1 cellular context compared by ENCODE assay signal in genomic region chr6:30453508-30454206, GRCh38.
TF ChIP-seq lines count a peak whose summit lies in the region.
"Not testable (repeated sequence)": the region's sequence is repeated elsewhere in the genome, so short reads cannot be mapped to it uniquely, and the experiment has no call there.

No MANE protein-coding gene starts in this region.

TF ChIP-seq in K562, 482 proteins besides CTCF, POLR2A, EP300 and RAD21 (continued from another document):
- TF ChIP-seq JUND (IDR thresholded peaks at IDR 0.05; ENCODE audit: borderline replicate concordance, low read depth, low read length) = peak; percentile 42; the same call in 1 of the 2 replicates
- not testable (repeated sequence) for TF ChIP-seq JUND (tag; IDR thresholded peaks at IDR 0.05; ENCODE audit: borderline replicate concordance, low read depth, low read length)
- 0 out of 2 replicates have a peak, but pooled peaks have one; percentile 29 for TF ChIP-seq PHB (CRISPR knock-in tag; IDR thresholded peaks at IDR 0.05)
- TF ChIP-seq DPF2 (IDR thresholded peaks at IDR 0.05) = 0 out of 2 replicates have a peak, but pooled peaks have one; percentile 33
- TF ChIP-seq ZBTB7A (IDR thresholded peaks at IDR 0.05; ENCODE audit: borderline replicate concordance, control insufficient read depth, low read depth, low read length) = peak; percentile 83
- TF ChIP-seq CREB1 (IDR thresholded peaks at IDR 0.05) = 0 out of 2 replicates have a peak, but pooled peaks have one; percentile 40
- 0 out of 2 replicates have a peak, but pooled peaks have one; percentile 25 for TF ChIP-seq CREB1 (CRISPR knock-in tag; IDR thresholded peaks at IDR 0.05)
- peak; percentile 69; the same call in 1 of the 2 replicates for TF ChIP-seq ZBTB2 (IDR thresholded peaks at IDR 0.05)
- 0 out of 2 replicates have a peak, but pooled peaks have one; percentile 57 for TF ChIP-seq NBN (IDR thresholded peaks at IDR 0.05; ENCODE audit: low read depth)
- TF ChIP-seq TBL1XR1 (IDR thresholded peaks at IDR 0.05; ENCODE audit: low read length in 2 of 2) = 0 out of 4 replicates have a peak, but pooled peaks of 1 of the 2 experiments have one; percentile 12
- peak; percentile 39; the same call in 1 of the 2 replicates for TF ChIP-seq SPI1 (IDR thresholded peaks at IDR 0.05; ENCODE audit: borderline replicate concordance, low read depth, low read length)
- TF ChIP-seq PRDM10 (IDR thresholded peaks at IDR 0.05; ENCODE audit: partially characterized antibody) = peak; percentile 10
- 0 out of 2 replicates have a peak, but pooled peaks have one; percentile 44 for TF ChIP-seq ARID2 (IDR thresholded peaks at IDR 0.05)
- TF ChIP-seq ZMIZ1 (IDR thresholded peaks at IDR 0.05; ENCODE audit: low read depth in 2 of 2, low read length in 2 of 2) = 0 out of 4 replicates have a peak, but pooled peaks of 1 of the 2 experiments have one; percentile 41
- TF ChIP-seq CTCFL (IDR thresholded peaks at IDR 0.05; ENCODE audit: borderline replicate concordance, insufficient read depth, low read depth, low read length, poor library complexity, severe bottlenecking) = peak; percentile 80
- TF ChIP-seq RCOR1 (IDR thresholded peaks at IDR 0.05; ENCODE audit: borderline replicate concordance in 1 of 2, low read depth in 2 of 2, low read length in 2 of 2) = peak in 1 of 2 experiments; percentile 75; a peak in 2 of 4 replicates
- TF ChIP-seq MTA3 (IDR thresholded peaks at IDR 0.05; ENCODE audit: borderline replicate concordance) = peak; percentile 68; the same call in 1 of the 2 replicates
- peak; percentile 88; the same call in 1 of the 2 replicates for TF ChIP-seq STAG1 (CRISPR knock-in tag; IDR thresholded peaks at IDR 0.05; ENCODE audit: borderline replicate concordance)
- TF ChIP-seq TFAP4 (CRISPR knock-in tag; IDR thresholded peaks at IDR 0.05; ENCODE audit: borderline replicate concordance) = peak; percentile 84
- 0 out of 2 replicates have a peak, but pooled peaks have one; percentile 64 for TF ChIP-seq HMGXB4 (CRISPR knock-in tag; IDR thresholded peaks at IDR 0.05)
- peak; percentile 40; the same call in 1 of the 2 replicates for TF ChIP-seq EZH2 (IDR thresholded peaks at IDR 0.05; ENCODE audit: borderline replicate concordance, low read depth, low read length)
- TF ChIP-seq KDM4B (IDR thresholded peaks at IDR 0.05; ENCODE audit: borderline replicate concordance in 2 of 2, low read depth in 1 of 2) = peak in 1 of 2 experiments; percentile 68; a peak in 1 of 4 replicates
- peak; percentile 97 for TF ChIP-seq XRCC5 (IDR thresholded peaks at IDR 0.05; ENCODE audit: low read depth, low read length)
- 0 out of 2 replicates have a peak, but pooled peaks have one; percentile 58 for TF ChIP-seq CC2D1A (IDR thresholded peaks at IDR 0.05)
- peak; percentile 48; the same call in 1 of the 2 replicates for TF ChIP-seq ZNF24 (IDR thresholded peaks at IDR 0.05)
- TF ChIP-seq OTX1 (CRISPR knock-in tag; IDR thresholded peaks at IDR 0.05) = 0 out of 2 replicates have a peak, but pooled peaks have one; percentile 13
- 0 out of 2 replicates have a peak, but pooled peaks have one; percentile 50 for TF ChIP-seq ZHX1 (conservative IDR thresholded peaks at IDR 0.05; ENCODE audit: low read length)
- TF ChIP-seq HCFC1 (IDR thresholded peaks at IDR 0.05; ENCODE audit: low read depth, low read length) = 0 out of 2 replicates have a peak, but pooled peaks have one; percentile 25
- TF ChIP-seq NRF1 (conservative IDR thresholded peaks at IDR 0.05 in 1 of 2, IDR thresholded peaks at IDR 0.05 in 1 of 2) = 0 out of 4 replicates have a peak, but pooled peaks of 1 of the 2 experiments have one; percentile 15
- peak; percentile 45; the same call in 1 of the 2 replicates for TF ChIP-seq SMARCA4 (IDR thresholded peaks at IDR 0.05)
- TF ChIP-seq SMC3 (conservative IDR thresholded peaks at IDR 0.05; ENCODE audit: insufficient read depth, low read depth, low read length) = peak; percentile 86
- peak; percentile 52; the same call in 1 of the 2 replicates for TF ChIP-seq ATF7 (IDR thresholded peaks at IDR 0.05)
- 0 out of 4 replicates have a peak, but pooled peaks of 1 of the 2 experiments have one; percentile 16 for TF ChIP-seq MLLT1 (IDR thresholded peaks at IDR 0.05)
- TF ChIP-seq TARDBP (IDR thresholded peaks at IDR 0.05) = peak; percentile 87
TF ChIP-seq in K562: peak in this region for 45; not testable (repeated sequence) for 437.
